Comparison of ENCODE assay signal across 8 cellular contexts in genomic region chr1:26890467-26890796, GRCh38. TPM values are rescaled to one million over a fixed set of nuclear protein-coding genes. Genes with fewer than 3 reads are reported as not detected.
DNase-seq lines count a peak whose midpoint lies in the region; ATAC-seq and TF ChIP-seq lines count a peak whose summit lies in the region.

No MANE protein-coding gene starts in this region.

- H3K4me3 ChIP-seq in AG10803 (ENCODE audit: low read length): peak overlapping the region; percentile 92
- peak overlapping the region; percentile 88 for H3K4me3 ChIP-seq in LNCaP clone FGC (ENCODE audit: low read depth, low read length)
- H3K4me3 ChIP-seq in effector memory CD4-positive, alpha-beta T cell (ENCODE audit: insufficient read depth, low read depth, low read length, poor library complexity, severe bottlenecking): peak overlapping the region; percentile 85

- peak; percentile 20 for ATAC-seq in GM21576 (IDR thresholded peaks at IDR 0.05; ENCODE audit: unreplicated experiment)
- peak; percentile 54 to 71 for ATAC-seq in natural killer cell treated with Interleukin-12 subunit alpha and Interleukin-12 subunit beta and Interleukin-15 and Interleukin-18, amount 100 ng/mL, for 72 hours

- no peak for TF ChIP-seq CTCF in AG10803 (conservative IDR thresholded peaks at IDR 0.05; ENCODE audit: low read length)
- TF ChIP-seq CTCF in LNCaP clone FGC (IDR thresholded peaks at IDR 0.05; ENCODE audit: control insufficient read depth, extremely low read depth, insufficient read depth): no peak

- peak overlapping the region; percentile 80 for H3K27ac ChIP-seq in effector memory CD4-positive, alpha-beta T cell (ENCODE audit: insufficient read depth, low read length, poor library complexity, severe bottlenecking)

- H3K9me3 Mint-ChIP-seq in natural killer cell treated with Interleukin-12 subunit alpha and Interleukin-12 subunit beta and Interleukin-15 and Interleukin-18, amount 100 ng/mL, for 72 hours: no peaks in the 10 kb centered on the region

- DNase-seq in AG10803 (ENCODE audit: low read depth) (no peak), LNCaP clone FGC (ENCODE audit: low read depth) (no peak), KBM-7 (no peak), NCI-H2171 (lab: John Stamatoyannopoulos, UW) (no peak), cerebellum (ENCODE audit: low spot score) (no peak)
- no peak for DNase-seq in effector memory CD4-positive, alpha-beta T cell
- DNase-seq in natural killer cell treated with Interleukin-12 subunit alpha and Interleukin-12 subunit beta and Interleukin-15 and Interleukin-18, amount 100 ng/mL, for 72 hours (ENCODE audit: low spot score): no peak

- H3K27ac Mint-ChIP-seq in natural killer cell treated with Interleukin-12 subunit alpha and Interleukin-12 subunit beta and Interleukin-15 and Interleukin-18, amount 100 ng/mL, for 72 hours: peak overlapping the region; percentile 95 to 96

- no peaks in the 10 kb centered on the region for H3K9me3 ChIP-seq in effector memory CD4-positive, alpha-beta T cell (ENCODE audit: control insufficient read depth, low read length)

- no peaks in the 10 kb centered on the region for H3K27me3 ChIP-seq in effector memory CD4-positive, alpha-beta T cell (replicated peaks; ENCODE audit: control insufficient read depth, insufficient read depth, low read length, poor library complexity, severe bottlenecking)

- H3K36me3 ChIP-seq in effector memory CD4-positive, alpha-beta T cell (ENCODE audit: control insufficient read depth, insufficient read depth, low read length): peaks cover 48% of the 10 kb centered on the region

- H3K4me1 ChIP-seq in effector memory CD4-positive, alpha-beta T cell (ENCODE audit: control insufficient read depth, insufficient read depth, low read length, poor library complexity, severe bottlenecking): peaks cover 13% of the 10 kb centered on the region

- no peaks in the 10 kb centered on the region for H3K27me3 Mint-ChIP-seq in natural killer cell treated with Interleukin-12 subunit alpha and Interleukin-12 subunit beta and Interleukin-15 and Interleukin-18, amount 100 ng/mL, for 72 hours

- H3K36me3 Mint-ChIP-seq in natural killer cell treated with Interleukin-12 subunit alpha and Interleukin-12 subunit beta and Interleukin-15 and Interleukin-18, amount 100 ng/mL, for 72 hours: peaks cover 20% of the 10 kb centered on the region

- H3K4me1 Mint-ChIP-seq in natural killer cell treated with Interleukin-12 subunit alpha and Interleukin-12 subunit beta and Interleukin-15 and Interleukin-18, amount 100 ng/mL, for 72 hours (ENCODE audit: low read depth in 2 of 2): peaks cover 20 to 23% of the 10 kb centered on the region in 2 donors

- H3K4me3 Mint-ChIP-seq in natural killer cell treated with Interleukin-12 subunit alpha and Interleukin-12 subunit beta and Interleukin-15 and Interleukin-18, amount 100 ng/mL, for 72 hours: peak overlapping the region; percentile 98

- in situ Hi-C loops in KBM-7 (cut with MboI; ENCODE audit: low pct_unique_long_range_greater_than_20kb, low sequenced_read_pairs): no loop called here

RNA-seq across cellular contexts. Expression of gene GPN2, which starts 0.3 kb away (rescaled TPM):
- 10 to 100 TPM; 52.6 to 58.0 TPM for total RNA-seq in natural killer cell treated with Interleukin-12 subunit alpha and Interleukin-12 subunit beta and Interleukin-15 and Interleukin-18, amount 100 ng/mL, for 72 hours
- 14.4 TPM for total RNA-seq in cerebellum

RNA-seq across cellular contexts. Expression of gene GPATCH3, which starts 9.8 kb away (rescaled TPM):
- 10 to 100 TPM; 19.6 to 21.2 TPM for total RNA-seq in natural killer cell treated with Interleukin-12 subunit alpha and Interleukin-12 subunit beta and Interleukin-15 and Interleukin-18, amount 100 ng/mL, for 72 hours
- 7.1 TPM for total RNA-seq in cerebellum

RNA-seq across cellular contexts. Expression of gene NR0B2, which starts 23.3 kb away (rescaled TPM):
- total RNA-seq in natural killer cell treated with Interleukin-12 subunit alpha and Interleukin-12 subunit beta and Interleukin-15 and Interleukin-18, amount 100 ng/mL, for 72 hours: not detected
- total RNA-seq in cerebellum: not detected

RNA-seq across cellular contexts. Expression of gene SFN, which starts 27.5 kb away (rescaled TPM):
- total RNA-seq in natural killer cell treated with Interleukin-12 subunit alpha and Interleukin-12 subunit beta and Interleukin-15 and Interleukin-18, amount 100 ng/mL, for 72 hours: under 1 TPM; 0.50 to 0.56 TPM
- not detected for total RNA-seq in cerebellum

RNA-seq across cellular contexts. Expression of gene NUDC, which starts 31.1 kb away (rescaled TPM):
- 100 to 1,000 TPM in 1 of 2 donors, 10 to 100 TPM in 1; 78.2 to 136 TPM for total RNA-seq in natural killer cell treated with Interleukin-12 subunit alpha and Interleukin-12 subunit beta and Interleukin-15 and Interleukin-18, amount 100 ng/mL, for 72 hours
- total RNA-seq in cerebellum: 10.6 TPM
